Comparison of ENCODE assay signal across 7 cellular contexts in genomic region chr12:54082402-54082892, GRCh38. TPM values are rescaled to one million over a fixed set of nuclear protein-coding genes. Genes with fewer than 3 reads are reported as not detected.
DNase-seq lines count a peak whose midpoint lies in the region; ATAC-seq, FAIRE-seq and TF ChIP-seq lines count a peak whose summit lies in the region.

No MANE protein-coding gene starts in this region.

- H3K27me3 Mint-ChIP-seq in activated CD8-positive, alpha-beta T cell treated with anti-CD3 and anti-CD28 coated beads for 36 hours = no peaks in the 10 kb centered on the region

- H3K9me3 Mint-ChIP-seq in activated CD8-positive, alpha-beta T cell treated with anti-CD3 and anti-CD28 coated beads for 36 hours = no peaks in the 10 kb centered on the region

- intact Hi-C loops in activated CD8-positive, alpha-beta T cell treated with anti-CD3 and anti-CD28 coated beads for 36 hours (cut with micrococcal nuclease) = no loop called here
- intact Hi-C loops in head of caudate nucleus (cut with DNase I) = no loop called here

- H3K4me1 Mint-ChIP-seq in activated CD8-positive, alpha-beta T cell treated with anti-CD3 and anti-CD28 coated beads for 36 hours (ENCODE audit: low read depth) = peaks cover 24% of the 10 kb centered on the region

- peak overlapping the region; percentile 94 for H3K27ac Mint-ChIP-seq in activated CD8-positive, alpha-beta T cell treated with anti-CD3 and anti-CD28 coated beads for 36 hours

- no peaks in the 10 kb centered on the region for H3K36me3 Mint-ChIP-seq in activated CD8-positive, alpha-beta T cell treated with anti-CD3 and anti-CD28 coated beads for 36 hours (ENCODE audit: low read depth)

- H3K4me3 Mint-ChIP-seq in activated CD8-positive, alpha-beta T cell treated with anti-CD3 and anti-CD28 coated beads for 36 hours = peak overlapping the region; percentile 88

- no peak for FAIRE-seq in RCC 7860 (lab: Jason Lieb, UNC)

- POLR2A ChIA-PET in activated CD8-positive, alpha-beta T cell treated with anti-CD3 and anti-CD28 coated beads for 36 hours (lab: Charles Lee) = no interaction called here

- peak; percentile 51 for ATAC-seq in activated CD8-positive, alpha-beta T cell treated with anti-CD3 and anti-CD28 coated beads for 36 hours
- ATAC-seq in GM18511 (IDR thresholded peaks at IDR 0.05; ENCODE audit: unreplicated experiment) = no peak

- no peak for TF ChIP-seq CTCF in activated CD8-positive, alpha-beta T cell treated with anti-CD3 and anti-CD28 coated beads for 36 hours (IDR thresholded peaks at IDR 0.05)

- CTCF ChIA-PET in activated CD8-positive, alpha-beta T cell treated with anti-CD3 and anti-CD28 coated beads for 36 hours (lab: Charles Lee) = interaction anchor here (0.9 to 1.0 kb wide), 2 partner anchors 29 to 77 kb away, joined by 4 read pairs; partner anchors contain the start of gene HOXC4

- DNase-seq in M059J (ENCODE audit: low read depth) (peak; percentile 16), head of caudate nucleus (peak in 27 of 42 donors; percentile 7 to 49 (median 17)), cortex of kidney (lab: John Stamatoyannopoulos, UW) (no peak), RCC 7860 (ENCODE audit: low spot score) (no peak)
- DNase-seq in activated CD8-positive, alpha-beta T cell treated with anti-CD3 and anti-CD28 coated beads for 36 hours = peak; percentile 73
- DNase-seq in stimulated activated CD8-positive, alpha-beta memory T cell treated with anti-CD3 and anti-CD28 coated beads, Interleukin-4, amount 100 ng/mL, for 48 hours = peak; percentile 52

RNA-seq across cellular contexts. Expression of gene HOXC4, which starts 28.8 kb away (rescaled TPM):
- 1.9 and 4.3 TPM in 2 replicates for total RNA-seq in M059J (2014; rRNA removed; shearing (Covaris generic))
- total RNA-seq in activated CD8-positive, alpha-beta T cell treated with anti-CD3 and anti-CD28 coated beads for 36 hours = 1 to 10 TPM in 1 of 2 experiments, under 1 TPM in 1; 0.89 to 1.2 TPM

RNA-seq across cellular contexts. Expression of gene HOXC5, which starts 49.6 kb away (rescaled TPM):
- total RNA-seq in M059J (2014; rRNA removed; shearing (Covaris generic)) = 0.25 TPM in 1 of 2 replicates, not detected in the other
- total RNA-seq in activated CD8-positive, alpha-beta T cell treated with anti-CD3 and anti-CD28 coated beads for 36 hours = not detected

RNA-seq across cellular contexts. Expression of gene HOXC6, which starts 54.2 kb away (rescaled TPM):
- 2.5 and 5.2 TPM in 2 replicates for total RNA-seq in M059J (2014; rRNA removed; shearing (Covaris generic))
- total RNA-seq in activated CD8-positive, alpha-beta T cell treated with anti-CD3 and anti-CD28 coated beads for 36 hours = not detected

Comparison
In these comparisons a context has a peak if more than half of its experiments do, and no peak if none do; other contexts are left out.
1. DNase-seq: peak in M059J (single experiment), activated CD8-positive, alpha-beta T cell treated with anti-CD3 and anti-CD28 coated beads for 36 hours (single experiment), head of caudate nucleus (27 of 42) and stimulated activated CD8-positive, alpha-beta memory T cell treated with anti-CD3 and anti-CD28 coated beads, Interleukin-4, amount 100 ng/mL, for 48 hours (single experiment); none in cortex of kidney (single experiment) and RCC 7860 (single experiment).